ENCODE assay signal across 8 cellular contexts in genomic region chr6:30411515-30412207, GRCh38.
DNase-seq lines count a peak whose midpoint lies in the region; ATAC-seq and TF ChIP-seq lines count a peak whose summit lies in the region.

No MANE protein-coding gene starts in this region.

- DNase-seq in AG09309 (ENCODE audit: low read depth) (peak; percentile 11), H4 (ENCODE audit: low spot score) (peak; percentile 29), OCI-M2 (lab: John Stamatoyannopoulos, UW; ENCODE audit: unreplicated experiment) (peak; percentile 9), fibroblast of villous mesenchyme (ENCODE audit: low read depth) (peak; percentile 40), psoas muscle (peak; percentile 41 to 62), vagina (ENCODE audit: extremely low spot score in 2 of 2) (peak in 1 of 2 donors; percentile 64)
- DNase-seq in activated T-cell treated with anti-CD3 and anti-CD28 coated beads, Interleukin-2, amount 50 U/mL, for 24 hours, result peak; percentile 74

- H3K4me1 ChIP-seq in psoas muscle (no peaks in the 10 kb centered on the region), vagina (no peaks in the 10 kb centered on the region)

- ATAC-seq in psoas muscle, result no peak
- no peak for ATAC-seq in GM21786 (IDR thresholded peaks at IDR 0.05; ENCODE audit: unreplicated experiment)

- H3K27ac Mint-ChIP-seq in activated T-cell treated with anti-CD3 and anti-CD28 coated beads, Interleukin-2, amount 50 U/mL, for 24 hours, result no peak overlapping the region

- no peak overlapping the region for H3K4me3 Mint-ChIP-seq in activated T-cell treated with anti-CD3 and anti-CD28 coated beads, Interleukin-2, amount 50 U/mL, for 24 hours

- no peak for TF ChIP-seq POLR2A in vagina (IDR thresholded peaks at IDR 0.05)

- H3K4me3 ChIP-seq in AG09309 (ENCODE audit: control insufficient read depth, low read depth, low read length), result no peak overlapping the region
- no peak overlapping the region for H3K4me3 ChIP-seq in fibroblast of villous mesenchyme (ENCODE audit: low read depth, low read length)
- H3K4me3 ChIP-seq in psoas muscle, result no peak overlapping the region
- no peak overlapping the region for H3K4me3 ChIP-seq in vagina

- no peaks in the 10 kb centered on the region for H3K36me3 Mint-ChIP-seq in activated T-cell treated with anti-CD3 and anti-CD28 coated beads, Interleukin-2, amount 50 U/mL, for 24 hours (ENCODE audit: low read depth)

- H3K36me3 ChIP-seq in psoas muscle (ENCODE audit: insufficient read depth in 1 of 2, low read depth in 1 of 2) (no peaks in the 10 kb centered on the region), vagina (no peaks in the 10 kb centered on the region)

- H3K27me3 Mint-ChIP-seq in activated T-cell treated with anti-CD3 and anti-CD28 coated beads, Interleukin-2, amount 50 U/mL, for 24 hours, result peaks cover 84% of the 10 kb centered on the region

- intact Hi-C loops in psoas muscle (cut with DNase I), result no loop called here
- intact Hi-C loops in vagina (cut with DNase I), result no loop called here

- H3K27me3 ChIP-seq in psoas muscle (ENCODE audit: insufficient read depth in 3 of 3, low read length in 2 of 3), result peaks cover 4 to 17% (median 8%) of the 10 kb centered on the region in 3 donors
- no peaks in the 10 kb centered on the region for H3K27me3 ChIP-seq in vagina

- WGBS in psoas muscle, 3 donors, result 31 to 40% (median 36%) methylated on average over 17 of the region's 17 CpGs

- TF ChIP-seq CTCF in AG09309 (IDR thresholded peaks at IDR 0.05; ENCODE audit: control insufficient read depth, insufficient read depth, low read depth, low read length, missing control alignments) (peak; percentile 87), fibroblast of villous mesenchyme (IDR thresholded peaks at IDR 0.05; ENCODE audit: insufficient read depth, low read depth, low read length) (peak; percentile 87), psoas muscle (IDR thresholded peaks at IDR 0.05) (peak; percentile 53), vagina (IDR thresholded peaks at IDR 0.05) (peak in 2 of 3 experiments; percentile 36 to 44)

- H3K9me3 ChIP-seq in psoas muscle (peaks cover 5% of the 10 kb centered on the region), vagina (no peaks in the 10 kb centered on the region)

- peaks cover 11% of the 10 kb centered on the region for H3K9me3 Mint-ChIP-seq in activated T-cell treated with anti-CD3 and anti-CD28 coated beads, Interleukin-2, amount 50 U/mL, for 24 hours

- H3K27ac ChIP-seq in psoas muscle (no peak overlapping the region), vagina (no peak overlapping the region)

- peaks cover 8% of the 10 kb centered on the region for H3K4me1 Mint-ChIP-seq in activated T-cell treated with anti-CD3 and anti-CD28 coated beads, Interleukin-2, amount 50 U/mL, for 24 hours (ENCODE audit: low read depth)
